ENCODE assay signal across 25 cellular contexts in the genomic region with DNA sequence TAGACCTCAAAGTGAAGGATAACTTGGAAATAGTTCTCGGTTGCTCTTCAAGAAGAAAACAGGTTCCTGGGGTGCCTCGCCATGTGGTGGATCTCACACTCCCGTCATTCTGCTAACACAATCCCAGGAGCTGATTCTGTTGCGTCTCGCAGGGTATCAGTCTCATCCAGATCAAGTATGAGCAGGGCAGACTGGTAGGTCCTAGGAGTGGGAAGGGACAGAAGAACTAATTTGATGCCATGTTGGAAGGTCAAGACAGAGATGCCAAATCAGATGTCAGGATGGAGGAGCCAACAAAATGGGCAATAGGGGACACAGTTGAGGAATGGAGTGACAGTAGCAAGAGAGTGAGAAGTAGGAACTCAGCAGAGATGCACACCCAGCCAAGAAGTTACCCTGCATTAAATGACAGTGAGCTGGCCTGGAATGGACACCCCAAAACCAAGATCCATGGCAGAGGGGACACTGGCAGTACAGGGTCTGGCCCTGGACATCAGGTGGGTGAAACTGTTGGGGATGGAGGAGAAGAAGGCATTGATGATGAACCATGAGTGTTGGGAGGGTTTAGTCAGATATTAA.
DNase-seq lines count a peak whose midpoint lies in the region; ATAC-seq, FAIRE-seq and TF ChIP-seq lines count a peak whose summit lies in the region.
"Had no signal": no experiment of that assay in that cellular context is flagged by ENCODE, and none has a peak within 500 bp of the region (broad histone marks: within the 10 kb centered on the region; RNA-seq: fewer than 3 reads in every experiment).

No MANE protein-coding gene starts in this region.

- H3K4me3 Mint-ChIP-seq in GM23338, result 0 out of 3 replicates have a peak overlapping the region, but pooled peaks have one; percentile 7
- no peak overlapping the region for H3K4me3 Mint-ChIP-seq in stimulated activated effector memory CD8-positive, alpha-beta T cell treated with anti-CD3 and anti-CD28 coated beads, Interleukin-12 subunit alpha, Interleukin-12 subunit beta, amount 100 ng/mL, for 72 hours
- H3K4me3 Mint-ChIP-seq in effector memory CD8-positive, alpha-beta T cell, result no peak overlapping the region
- H3K4me3 Mint-ChIP-seq: CD14-positive monocyte; CD4-positive, alpha-beta memory T cell; CD4-positive, CD25-positive, alpha-beta regulatory T cell had no signal

- no TSS peak for BruUV-seq in PC-9 (replicated peaks; lab: Mats Ljungman, UMichigan)

- H3K27me3 ChIP-seq in GM23338 (ENCODE audit: insufficient read depth) (no peaks in the 10 kb centered on the region), bronchial epithelial cell (ENCODE audit: control insufficient read depth, insufficient read depth, low read length) (no peaks in the 10 kb centered on the region), PC-9 (ENCODE audit: insufficient read depth, low read depth) (peaks cover 6% of the 10 kb centered on the region; the same call in 1 of the 2 replicates)
- H3K27me3 ChIP-seq: BE2C, BLaER1 had no signal

- peaks cover 67% of the 10 kb centered on the region for H3K36me3 ChIP-seq in GM23338 (ENCODE audit: insufficient read depth)
- H3K36me3 ChIP-seq in bronchial epithelial cell (ENCODE audit: control insufficient read depth, insufficient read depth, low read length), result no peaks in the 10 kb centered on the region
- H3K36me3 ChIP-seq in PC-9 (ENCODE audit: low read depth), result no peaks in the 10 kb centered on the region
- H3K36me3 ChIP-seq: BE2C, BLaER1 had no signal

- CTCF ChIA-PET in PC-9 (lab: Charles Lee), result no interaction called here

- no peaks in the 10 kb centered on the region; the same call in 2 of the 3 replicates for H3K9me3 Mint-ChIP-seq in GM23338
- H3K9me3 Mint-ChIP-seq in stimulated activated effector memory CD8-positive, alpha-beta T cell treated with anti-CD3 and anti-CD28 coated beads, Interleukin-12 subunit alpha, Interleukin-12 subunit beta, amount 100 ng/mL, for 72 hours, result peaks cover 4% of the 10 kb centered on the region
- no peaks in the 10 kb centered on the region for H3K9me3 Mint-ChIP-seq in effector memory CD8-positive, alpha-beta T cell

- peaks cover 41% of the 10 kb centered on the region for H3K27me3 Mint-ChIP-seq in GM23338 (ENCODE audit: insufficient read depth, low read depth, poor library complexity)
- H3K27me3 Mint-ChIP-seq in effector memory CD8-positive, alpha-beta T cell, result no peaks in the 10 kb centered on the region
- H3K27me3 Mint-ChIP-seq: CD4-positive, alpha-beta memory T cell; CD4-positive, CD25-positive, alpha-beta regulatory T cell; CD8-positive, alpha-beta memory T cell had no signal

- peaks cover 97% of the 10 kb centered on the region for H3K36me3 Mint-ChIP-seq in GM23338 (ENCODE audit: low read depth)
- H3K36me3 Mint-ChIP-seq in stimulated activated effector memory CD8-positive, alpha-beta T cell treated with anti-CD3 and anti-CD28 coated beads, Interleukin-12 subunit alpha, Interleukin-12 subunit beta, amount 100 ng/mL, for 72 hours, result no peaks in the 10 kb centered on the region
- H3K36me3 Mint-ChIP-seq in effector memory CD8-positive, alpha-beta T cell (ENCODE audit: insufficient read depth), result no peaks in the 10 kb centered on the region
- H3K36me3 Mint-ChIP-seq: CD14-positive monocyte; CD4-positive, alpha-beta memory T cell had no signal

- H3K9me2 ChIP-seq in GM23338 (ENCODE audit: insufficient read depth), result no peaks in the 10 kb centered on the region
- H3K9me2 ChIP-seq in PC-9 (ENCODE audit: insufficient read depth), result no peaks in the 10 kb centered on the region

- no peaks in the 10 kb centered on the region for H3K9me3 ChIP-seq in PC-9 (ENCODE audit: insufficient read depth, low read depth)
- H3K9me3 ChIP-seq: BE2C, BLaER1 had no signal

- no peak overlapping the region for H3K4me3 ChIP-seq in GM23338
- H3K4me3 ChIP-seq in bronchial epithelial cell (ENCODE audit: low read depth, low read length), result no peak overlapping the region
- no peak overlapping the region for H3K4me3 ChIP-seq in PC-9
- H3K4me3 ChIP-seq: BLaER1 had no signal

- H3F3A ChIP-seq in GM23338 (replicated peaks; ENCODE audit: low read depth) (peaks cover 56% of the 10 kb centered on the region), PC-9 (ENCODE audit: insufficient read depth, low read depth) (no peaks in the 10 kb centered on the region)

- H2AFZ ChIP-seq in GM23338, result no peak overlapping the region
- no peak overlapping the region for H2AFZ ChIP-seq in PC-9

- POLR2A ChIA-PET in PC-9 (lab: Charles Lee; ENCODE audit: unreplicated experiment), result no interaction called here

- no peak overlapping the region for H3K27ac Mint-ChIP-seq in GM23338
- no peak overlapping the region for H3K27ac Mint-ChIP-seq in stimulated activated effector memory CD8-positive, alpha-beta T cell treated with anti-CD3 and anti-CD28 coated beads, Interleukin-12 subunit alpha, Interleukin-12 subunit beta, amount 100 ng/mL, for 72 hours
- H3K27ac Mint-ChIP-seq in effector memory CD8-positive, alpha-beta T cell, result no peak overlapping the region
- H3K27ac Mint-ChIP-seq: CD4-positive, alpha-beta memory T cell; CD4-positive, CD25-positive, alpha-beta regulatory T cell; CD8-positive, alpha-beta memory T cell had no signal

- DNase-seq in GM23338 (ENCODE audit: low spot score), result no peak
- no peak for DNase-seq in bronchial epithelial cell (ENCODE audit: low read depth)
- no peak for DNase-seq in epithelial cell of prostate (ENCODE audit: low read depth, low spot score)
- DNase-seq in stimulated activated effector memory CD8-positive, alpha-beta T cell treated with anti-CD3 and anti-CD28 coated beads, Interleukin-12 subunit alpha, Interleukin-12 subunit beta, amount 100 ng/mL, for 72 hours (ENCODE audit: low spot score in 2 of 2), result no peak
- no peak for DNase-seq in effector memory CD8-positive, alpha-beta T cell
- DNase-seq in PC-9, result no peak
- no peak for DNase-seq in superior temporal gyrus (ENCODE audit: extremely low spot score)
- no peak for DNase-seq in NCI-H510A treated with DMSO at 0.1 percent for 48 hours (lab: John Stamatoyannopoulos, UW)
- DNase-seq: 8988T; ACHN; BE2C; C1 segment of cervical spinal cord; Calu3; CD4-positive, alpha-beta memory T cell; CD4-positive, CD25-positive, alpha-beta regulatory T cell; CD8-positive, alpha-beta memory T cell; COR-L47; DMS79 treated with DMSO at 0.1 percent for 48 hours; GF-D8 had no signal

- no peak for ATAC-seq in GM23338
- ATAC-seq in stimulated activated effector memory CD8-positive, alpha-beta T cell treated with anti-CD3 and anti-CD28 coated beads, Interleukin-12 subunit alpha, Interleukin-12 subunit beta, amount 100 ng/mL, for 72 hours, result peak; percentile 7
- no peak for ATAC-seq in effector memory CD8-positive, alpha-beta T cell (replicated peaks)

- FAIRE-seq in bronchial epithelial cell (lab: Jason Lieb, UNC), result peak; percentile 79
- FAIRE-seq: A204.1, D721Med, G401.6, GM12891 had no signal

- H3K4me1 Mint-ChIP-seq in GM23338, result peaks cover 77% of the 10 kb centered on the region
- no peaks in the 10 kb centered on the region for H3K4me1 Mint-ChIP-seq in stimulated activated effector memory CD8-positive, alpha-beta T cell treated with anti-CD3 and anti-CD28 coated beads, Interleukin-12 subunit alpha, Interleukin-12 subunit beta, amount 100 ng/mL, for 72 hours
- no peaks in the 10 kb centered on the region for H3K4me1 Mint-ChIP-seq in effector memory CD8-positive, alpha-beta T cell (ENCODE audit: low read depth in 2 of 2)
- H3K4me1 Mint-ChIP-seq: CD14-positive monocyte; CD4-positive, alpha-beta memory T cell; CD4-positive, CD25-positive, alpha-beta regulatory T cell; CD8-positive, alpha-beta memory T cell had no signal

- peaks cover 75% of the 10 kb centered on the region for H4K20me1 ChIP-seq in GM23338 (replicated peaks; ENCODE audit: insufficient read depth)
- H4K20me1 ChIP-seq in PC-9 (ENCODE audit: insufficient read depth), result no peaks in the 10 kb centered on the region
- H4K20me1 ChIP-seq: BLaER1 had no signal

- H3K4me2 ChIP-seq in GM23338 (no peak overlapping the region), PC-9 (no peak overlapping the region)

- H3K79me2 ChIP-seq in GM23338 (replicated peaks; ENCODE audit: insufficient read depth) (peaks cover 15% of the 10 kb centered on the region), PC-9 (ENCODE audit: low read depth) (no peaks in the 10 kb centered on the region)

- H3K27ac ChIP-seq in GM23338 (ENCODE audit: low read depth) (no peak overlapping the region), epithelial cell of prostate (peak overlapping the region; percentile 2), PC-9 (no peak overlapping the region)
- H3K27ac ChIP-seq: BLaER1 had no signal

- H3K4me1 ChIP-seq in GM23338 (ENCODE audit: insufficient read depth) (peaks cover 52% of the 10 kb centered on the region), PC-9 (replicated peaks; ENCODE audit: insufficient read depth) (no peaks in the 10 kb centered on the region)
- H3K4me1 ChIP-seq: BE2C had no signal

- intact Hi-C loops in PC-9 (cut with micrococcal nuclease; ENCODE audit: unreplicated experiment), result no loop called here

- TF ChIP-seq CTCF in GM23338 (conservative IDR thresholded peaks at IDR 0.05; ENCODE audit: low read depth in 2 of 2), result no peak
- no peak for TF ChIP-seq CTCF in bronchial epithelial cell (IDR thresholded peaks at IDR 0.05; ENCODE audit: insufficient read depth, low read length, severe bottlenecking)
- TF ChIP-seq CTCF in PC-9 (conservative IDR thresholded peaks at IDR 0.05), result no peak

TF ChIP-seq in GM23338, 12 proteins besides CTCF, POLR2A, EP300 and RAD21:
- peak; percentile 74 for TF ChIP-seq POLR2AphosphoS5 (IDR thresholded peaks at IDR 0.05; ENCODE audit: low read depth)
- TF ChIP-seq CREB1 (CRISPR knock-in tag; IDR thresholded peaks at IDR 0.05; ENCODE audit: low read depth), result no peak
